16 cellular contexts compared by ENCODE assay signal in genomic region chr7:30145521-30145920, GRCh38.
"Had no signal": no experiment of that assay in that cellular context is flagged by ENCODE, and none has a peak within 500 bp of the region (broad histone marks: within the 10 kb centered on the region; RNA-seq: fewer than 3 reads in every experiment).

No MANE protein-coding gene starts in this region.

- ATAC-seq: stimulated activated naive CD8-positive, alpha-beta T cell treated with anti-CD3 and anti-CD28 coated beads, Interleukin-15, amount 100 ng/mL, for 72 hours had no signal

- H3K36me3 ChIP-seq: right atrium auricular region had no signal

- H3K27ac ChIP-seq: testis had no signal

- H3K27me3 ChIP-seq: right atrium auricular region, testis, upper lobe of left lung had no signal

- H3K9me3 ChIP-seq: right atrium auricular region, testis, upper lobe of left lung had no signal

- H3K4me1 ChIP-seq: testis had no signal

- DNase-seq: activated B cell treated with CpG ODN at 0.5 μM for 24 hours; activated CD4-positive, alpha-beta memory T cell treated with anti-CD3 and anti-CD28 coated beads, Interleukin-2, amount 10 ng/mL, durations not matched to agents 7 days and 5 days; activated CD4-positive, alpha-beta T cell treated with anti-CD3 and anti-CD28 coated beads for 4 hours; activated naive CD4-positive, alpha-beta T cell treated with Interleukin-2 at 50 U/mL for 16 hours; activated naive CD8-positive, alpha-beta T cell treated with anti-CD3 and anti-CD28 coated beads, Interleukin-2, amount 10 ng/mL, durations not matched to agents 7 days and 5 days; activated T-cell treated with anti-CD3 and anti-CD28 coated beads, Interleukin-2, amount 50 U/mL, for 24 hours; immature natural killer cell; left cardiac atrium; nephron progenitor cell; stimulated activated CD4-positive, alpha-beta T cell treated with anti-CD3 and anti-CD28 coated beads, Interleukin-15, amount 100 ng/mL, for 24 hours; stimulated activated CD4-positive, alpha-beta T cell treated with anti-CD3 and anti-CD28 coated beads, Interleukin-2, amount 100 ng/mL, for 48 hours; stimulated activated naive CD8-positive, alpha-beta T cell treated with anti-CD3 and anti-CD28 coated beads, Interleukin-15, amount 100 ng/mL, for 72 hours; testis; upper lobe of left lung had no signal

- H3K4me3 ChIP-seq: lung, right atrium auricular region, testis, upper lobe of left lung had no signal
